In genomic region chrX:136480383-136480782, GRCh38 we compare ENCODE assay signal across 25 cellular contexts. TPM values are rescaled to one million over a fixed set of nuclear protein-coding genes. Genes with fewer than 3 reads are reported as not detected.
DNase-seq lines count a peak whose midpoint lies in the region; ATAC-seq, FAIRE-seq and TF ChIP-seq lines count a peak whose summit lies in the region.
"Had no signal": no experiment of that assay in that cellular context is flagged by ENCODE, and none has a peak within 500 bp of the region (broad histone marks: within the 10 kb centered on the region; RNA-seq: fewer than 3 reads in every experiment).

No MANE protein-coding gene starts in this region.

- H3K27ac ChIP-seq in A673 (ENCODE audit: low read depth, low read length, poor library complexity, severe bottlenecking) (no peak overlapping the region), parathyroid adenoma (no peak overlapping the region)
- H3K27ac ChIP-seq: A549, HL-60, KMS-11 had no signal

- ATAC-seq in HG03457 (IDR thresholded peaks at IDR 0.05; ENCODE audit: unreplicated experiment) (no peak), GM18520 (IDR thresholded peaks at IDR 0.05; ENCODE audit: unreplicated experiment) (no peak)
- ATAC-seq: A549; CD8-positive, alpha-beta T cell; T-cell had no signal

- no peaks in the 10 kb centered on the region for H3K36me3 ChIP-seq in A673 (ENCODE audit: insufficient read depth, low read length, poor library complexity, severe bottlenecking)
- no peaks in the 10 kb centered on the region for H3K36me3 ChIP-seq in parathyroid adenoma (ENCODE audit: control insufficient read depth, insufficient read depth, low read length)

- peak overlapping the region; percentile 28 for H2AFZ ChIP-seq in parathyroid adenoma

- intact Hi-C loops in A673 (cut with micrococcal nuclease; ENCODE audit: unreplicated experiment), result no loop called here

- TF ChIP-seq CTCF in A673 (conservative IDR thresholded peaks at IDR 0.05; ENCODE audit: low read depth, low read length) (no peak), parathyroid adenoma (IDR thresholded peaks at IDR 0.05) (no peak), D721Med (IDR thresholded peaks at IDR 0.05; ENCODE audit: insufficient read depth, missing control alignments) (no peak)

- POLR2A ChIA-PET in A673 (lab: Charles Lee; ENCODE audit: low non-redundant PET), result no interaction called here

- H3K9me3 ChIP-seq in A673 (ENCODE audit: low read depth, low read length, poor library complexity, severe bottlenecking) (no peaks in the 10 kb centered on the region), parathyroid adenoma (ENCODE audit: control insufficient read depth, low read length) (no peaks in the 10 kb centered on the region)
- H3K9me3 ChIP-seq: A549, Caco-2 had no signal

- DNase-seq in A673 (ENCODE audit: low spot score) (peak; percentile 6), DMS79 treated with DMSO at 0.1 percent for 48 hours (lab: John Stamatoyannopoulos, UW) (peak; percentile 11), NCI-H1436 treated with DMSO at 0.1 percent for 48 hours (lab: John Stamatoyannopoulos, UW) (peak; percentile 35), D721Med (ENCODE audit: insufficient read length, low spot score) (no peak)
- DNase-seq: C1 segment of cervical spinal cord; Caco-2; CD8-positive, alpha-beta T cell; DMS 273 treated with DMSO at 0.1 percent for 48 hours; DND-41; H7; MM.1S; NCI-H1694 treated with DMSO at 0.1 percent for 48 hours; NCI-H2081; NCI-H446; NCI-H524 treated with DMSO at 0.1 percent for 48 hours; NCI-H774; T-cell had no signal

- H3K4me3 ChIP-seq in A673 (ENCODE audit: low read depth, low read length, poor library complexity, severe bottlenecking), result no peak overlapping the region
- no peak overlapping the region for H3K4me3 ChIP-seq in parathyroid adenoma (ENCODE audit: low read depth, low read length)
- H3K4me3 ChIP-seq: A549 had no signal

- CTCF ChIA-PET in A673 (lab: Charles Lee), result no interaction called here

- FAIRE-seq in D721Med (lab: Jason Lieb, UNC), result no peak
- FAIRE-seq: A549, RCC 7860 had no signal

- H3K4me1 ChIP-seq in A673 (ENCODE audit: insufficient read depth, low read length, poor library complexity, severe bottlenecking) (no peaks in the 10 kb centered on the region), parathyroid adenoma (peaks cover 4% of the 10 kb centered on the region)
- H3K4me1 ChIP-seq: A549, Caco-2 had no signal

- no peaks in the 10 kb centered on the region for H3K27me3 ChIP-seq in A673 (replicated peaks; ENCODE audit: insufficient read depth, low read depth, low read length, poor library complexity)
- H3K27me3 ChIP-seq in parathyroid adenoma (ENCODE audit: control insufficient read depth, insufficient read depth, low read length), result no peaks in the 10 kb centered on the region

- no peak overlapping the region for H3K9ac ChIP-seq in parathyroid adenoma
- H3K9ac ChIP-seq: KMS-11 had no signal

- no peaks in the 10 kb centered on the region for H3K79me2 ChIP-seq in parathyroid adenoma

- H3K4me2 ChIP-seq in parathyroid adenoma (ENCODE audit: low read length), result no peak overlapping the region
- H3K4me2 ChIP-seq: A549, KMS-11 had no signal

- no TSS peak for BruUV-seq in A673 (replicated peaks; lab: Mats Ljungman, UMichigan)

RNA-seq across cellular contexts. Expression of gene BRS3, which starts 7.4 kb away (rescaled TPM):
- total RNA-seq in A673 (2021), result not detected in 2 replicates
- total RNA-seq: Caco-2; CD8-positive, alpha-beta T cell; H7; SK-MEL-5; T-cell had no signal

RNA-seq across cellular contexts. Expression of gene HTATSF1, which starts 17.0 kb away (rescaled TPM):
- 72.3 and 79.3 TPM in 2 replicates for total RNA-seq in A673 (2021)

RNA-seq across cellular contexts. Expression of gene VGLL1, which starts 51.6 kb away (rescaled TPM):
- not detected in 2 replicates for total RNA-seq in A673 (2021)
- total RNA-seq: CD8-positive, alpha-beta T cell; H7; SK-MEL-5; T-cell had no signal
